In the genomic region with DNA sequence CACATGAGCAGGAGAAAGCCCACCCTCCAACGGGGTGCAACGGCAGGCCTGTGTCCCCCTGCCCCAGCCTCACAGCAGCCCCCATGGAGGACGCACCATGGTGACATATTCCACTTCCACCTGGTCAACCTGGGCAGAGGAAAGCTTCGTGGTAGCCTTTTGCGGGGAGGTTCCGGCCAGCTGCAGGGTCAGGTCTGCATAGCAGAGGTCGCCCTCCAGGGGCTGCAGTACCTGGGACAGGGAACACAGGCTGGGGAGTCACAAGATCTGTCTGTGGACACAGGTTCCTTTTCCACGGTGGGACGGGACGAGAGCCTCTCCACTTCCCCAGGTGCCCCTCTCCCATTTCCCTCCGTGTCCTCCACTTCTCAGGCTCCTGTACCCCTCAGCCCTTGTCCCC, we compare ENCODE assay signal across 1 cellular context.
TF ChIP-seq lines count a peak whose summit lies in the region.

No MANE protein-coding gene starts in this region.

TF ChIP-seq in GM23338, 12 proteins besides CTCF, POLR2A, EP300 and RAD21 (continued from another document):
- TF ChIP-seq, protein P1, sequence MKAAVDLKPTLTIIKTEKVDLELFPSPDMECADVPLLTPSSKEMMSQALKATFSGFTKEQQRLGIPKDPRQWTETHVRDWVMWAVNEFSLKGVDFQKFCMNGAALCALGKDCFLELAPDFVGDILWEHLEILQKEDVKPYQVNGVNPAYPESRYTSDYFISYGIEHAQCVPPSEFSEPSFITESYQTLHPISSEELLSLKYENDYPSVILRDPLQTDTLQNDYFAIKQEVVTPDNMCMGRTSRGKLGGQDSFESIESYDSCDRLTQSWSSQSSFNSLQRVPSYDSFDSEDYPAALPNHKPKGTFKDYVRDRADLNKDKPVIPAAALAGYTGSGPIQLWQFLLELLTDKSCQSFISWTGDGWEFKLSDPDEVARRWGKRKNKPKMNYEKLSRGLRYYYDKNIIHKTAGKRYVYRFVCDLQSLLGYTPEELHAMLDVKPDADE (IDR thresholded peaks at IDR 0.05): no peak
- TF ChIP-seq, protein P2, sequence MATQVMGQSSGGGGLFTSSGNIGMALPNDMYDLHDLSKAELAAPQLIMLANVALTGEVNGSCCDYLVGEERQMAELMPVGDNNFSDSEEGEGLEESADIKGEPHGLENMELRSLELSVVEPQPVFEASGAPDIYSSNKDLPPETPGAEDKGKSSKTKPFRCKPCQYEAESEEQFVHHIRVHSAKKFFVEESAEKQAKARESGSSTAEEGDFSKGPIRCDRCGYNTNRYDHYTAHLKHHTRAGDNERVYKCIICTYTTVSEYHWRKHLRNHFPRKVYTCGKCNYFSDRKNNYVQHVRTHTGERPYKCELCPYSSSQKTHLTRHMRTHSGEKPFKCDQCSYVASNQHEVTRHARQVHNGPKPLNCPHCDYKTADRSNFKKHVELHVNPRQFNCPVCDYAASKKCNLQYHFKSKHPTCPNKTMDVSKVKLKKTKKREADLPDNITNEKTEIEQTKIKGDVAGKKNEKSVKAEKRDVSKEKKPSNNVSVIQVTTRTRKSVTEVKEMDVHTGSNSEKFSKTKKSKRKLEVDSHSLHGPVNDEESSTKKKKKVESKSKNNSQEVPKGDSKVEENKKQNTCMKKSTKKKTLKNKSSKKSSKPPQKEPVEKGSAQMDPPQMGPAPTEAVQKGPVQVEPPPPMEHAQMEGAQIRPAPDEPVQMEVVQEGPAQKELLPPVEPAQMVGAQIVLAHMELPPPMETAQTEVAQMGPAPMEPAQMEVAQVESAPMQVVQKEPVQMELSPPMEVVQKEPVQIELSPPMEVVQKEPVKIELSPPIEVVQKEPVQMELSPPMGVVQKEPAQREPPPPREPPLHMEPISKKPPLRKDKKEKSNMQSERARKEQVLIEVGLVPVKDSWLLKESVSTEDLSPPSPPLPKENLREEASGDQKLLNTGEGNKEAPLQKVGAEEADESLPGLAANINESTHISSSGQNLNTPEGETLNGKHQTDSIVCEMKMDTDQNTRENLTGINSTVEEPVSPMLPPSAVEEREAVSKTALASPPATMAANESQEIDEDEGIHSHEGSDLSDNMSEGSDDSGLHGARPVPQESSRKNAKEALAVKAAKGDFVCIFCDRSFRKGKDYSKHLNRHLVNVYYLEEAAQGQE (IDR thresholded peaks at IDR 0.05; ENCODE audit: unreplicated experiment): no peak
- TF ChIP-seq ZNF331 (CRISPR knock-in tag; IDR thresholded peaks at IDR 0.05; ENCODE audit: low read depth) (no peak), POLR2AphosphoS5 (IDR thresholded peaks at IDR 0.05; ENCODE audit: low read depth) (no peak), CREB1 (CRISPR knock-in tag; IDR thresholded peaks at IDR 0.05; ENCODE audit: low read depth) (no peak), ZNF114 (CRISPR knock-in tag; IDR thresholded peaks at IDR 0.05) (no peak), STAT1 (IDR thresholded peaks at IDR 0.05; ENCODE audit: unreplicated experiment) (no peak), EZH2 (IDR thresholded peaks at IDR 0.05; ENCODE audit: low read depth, unreplicated experiment) (no peak)
- TF ChIP-seq, protein P3, sequence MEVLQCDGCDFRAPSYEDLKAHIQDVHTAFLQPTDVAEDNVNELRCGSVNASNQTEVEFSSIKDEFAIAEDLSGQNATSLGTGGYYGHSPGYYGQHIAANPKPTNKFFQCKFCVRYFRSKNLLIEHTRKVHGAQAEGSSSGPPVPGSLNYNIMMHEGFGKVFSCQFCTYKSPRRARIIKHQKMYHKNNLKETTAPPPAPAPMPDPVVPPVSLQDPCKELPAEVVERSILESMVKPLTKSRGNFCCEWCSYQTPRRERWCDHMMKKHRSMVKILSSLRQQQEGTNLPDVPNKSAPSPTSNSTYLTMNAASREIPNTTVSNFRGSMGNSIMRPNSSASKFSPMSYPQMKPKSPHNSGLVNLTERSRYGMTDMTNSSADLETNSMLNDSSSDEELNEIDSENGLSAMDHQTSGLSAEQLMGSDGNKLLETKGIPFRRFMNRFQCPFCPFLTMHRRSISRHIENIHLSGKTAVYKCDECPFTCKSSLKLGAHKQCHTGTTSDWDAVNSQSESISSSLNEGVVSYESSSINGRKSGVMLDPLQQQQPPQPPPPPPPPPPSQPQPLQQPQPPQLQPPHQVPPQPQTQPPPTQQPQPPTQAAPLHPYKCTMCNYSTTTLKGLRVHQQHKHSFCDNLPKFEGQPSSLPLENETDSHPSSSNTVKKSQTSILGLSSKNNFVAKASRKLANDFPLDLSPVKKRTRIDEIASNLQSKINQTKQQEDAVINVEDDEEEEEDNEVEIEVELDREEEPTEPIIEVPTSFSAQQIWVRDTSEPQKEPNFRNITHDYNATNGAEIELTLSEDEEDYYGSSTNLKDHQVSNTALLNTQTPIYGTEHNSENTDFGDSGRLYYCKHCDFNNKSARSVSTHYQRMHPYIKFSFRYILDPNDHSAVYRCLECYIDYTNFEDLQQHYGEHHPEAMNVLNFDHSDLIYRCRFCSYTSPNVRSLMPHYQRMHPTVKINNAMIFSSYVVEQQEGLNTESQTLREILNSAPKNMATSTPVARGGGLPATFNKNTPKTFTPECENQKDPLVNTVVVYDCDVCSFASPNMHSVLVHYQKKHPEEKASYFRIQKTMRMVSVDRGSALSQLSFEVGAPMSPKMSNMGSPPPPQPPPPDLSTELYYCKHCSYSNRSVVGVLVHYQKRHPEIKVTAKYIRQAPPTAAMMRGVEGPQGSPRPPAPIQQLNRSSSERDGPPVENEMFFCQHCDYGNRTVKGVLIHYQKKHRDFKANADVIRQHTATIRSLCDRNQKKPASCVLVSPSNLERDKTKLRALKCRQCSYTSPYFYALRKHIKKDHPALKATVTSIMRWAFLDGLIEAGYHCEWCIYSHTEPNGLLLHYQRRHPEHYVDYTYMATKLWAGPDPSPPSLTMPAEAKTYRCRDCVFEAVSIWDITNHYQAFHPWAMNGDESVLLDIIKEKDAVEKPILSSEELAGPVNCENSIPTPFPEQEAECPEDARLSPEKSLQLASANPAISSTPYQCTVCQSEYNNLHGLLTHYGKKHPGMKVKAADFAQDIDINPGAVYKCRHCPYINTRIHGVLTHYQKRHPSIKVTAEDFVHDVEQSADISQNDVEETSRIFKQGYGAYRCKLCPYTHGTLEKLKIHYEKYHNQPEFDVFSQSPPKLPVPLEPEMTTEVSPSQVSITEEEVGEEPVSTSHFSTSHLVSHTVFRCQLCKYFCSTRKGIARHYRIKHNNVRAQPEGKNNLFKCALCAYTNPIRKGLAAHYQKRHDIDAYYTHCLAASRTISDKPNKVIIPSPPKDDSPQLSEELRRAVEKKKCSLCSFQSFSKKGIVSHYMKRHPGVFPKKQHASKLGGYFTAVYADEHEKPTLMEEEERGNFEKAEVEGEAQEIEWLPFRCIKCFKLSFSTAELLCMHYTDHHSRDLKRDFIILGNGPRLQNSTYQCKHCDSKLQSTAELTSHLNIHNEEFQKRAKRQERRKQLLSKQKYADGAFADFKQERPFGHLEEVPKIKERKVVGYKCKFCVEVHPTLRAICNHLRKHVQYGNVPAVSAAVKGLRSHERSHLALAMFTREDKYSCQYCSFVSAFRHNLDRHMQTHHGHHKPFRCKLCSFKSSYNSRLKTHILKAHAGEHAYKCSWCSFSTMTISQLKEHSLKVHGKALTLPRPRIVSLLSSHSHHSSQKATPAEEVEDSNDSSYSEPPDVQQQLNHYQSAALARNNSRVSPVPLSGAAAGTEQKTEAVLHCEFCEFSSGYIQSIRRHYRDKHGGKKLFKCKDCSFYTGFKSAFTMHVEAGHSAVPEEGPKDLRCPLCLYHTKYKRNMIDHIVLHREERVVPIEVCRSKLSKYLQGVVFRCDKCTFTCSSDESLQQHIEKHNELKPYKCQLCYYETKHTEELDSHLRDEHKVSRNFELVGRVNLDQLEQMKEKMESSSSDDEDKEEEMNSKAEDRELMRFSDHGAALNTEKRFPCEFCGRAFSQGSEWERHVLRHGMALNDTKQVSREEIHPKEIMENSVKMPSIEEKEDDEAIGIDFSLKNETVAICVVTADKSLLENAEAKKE (CRISPR knock-in tag; IDR thresholded peaks at IDR 0.05): no peak
